ENCODE assay signal across 8 cellular contexts in genomic region chr3:198080521-198081384, GRCh38.
DNase-seq lines count a peak whose midpoint lies in the region; ATAC-seq, FAIRE-seq and TF ChIP-seq lines count a peak whose summit lies in the region.

No MANE protein-coding gene starts in this region.

- in situ Hi-C loops in HepG2 (cut with HindIII; ENCODE audit: extremely low pct_ligation_motif_present, low pct_unique_long_range_greater_than_20kb): no loop called here

- DNase-seq in GDM1 (lab: John Stamatoyannopoulos, UW): peak; percentile 58
- DNase-seq in HEK293T (ENCODE audit: extremely low spot score): peak; percentile 59
- DNase-seq in NCI-H2107 treated with DMSO at 0.1 percent for 48 hours (lab: John Stamatoyannopoulos, UW; ENCODE audit: unreplicated experiment): peak; percentile 15
- peak; percentile 68 to 70 for DNase-seq in activated CD4-positive, alpha-beta T cell treated with anti-CD3 and anti-CD28 coated beads for 4 hours
- peak; percentile 48 for DNase-seq in dedifferentiated amniotic fluid mesenchymal stem cell (ENCODE audit: extremely low spot score)
- DNase-seq in HepG2 (ENCODE audit: low spot score): peak; percentile 18
- DNase-seq in stimulated activated CD4-positive, alpha-beta T cell treated with anti-CD3 and anti-CD28 coated beads, Interleukin-2, amount 100 ng/mL, for 48 hours: peak; percentile 71 to 83

- no peak overlapping the region for H3K9ac ChIP-seq in HepG2 (ENCODE audit: insufficient read depth, low read depth, low read length)

- H3K4me2 ChIP-seq in HepG2 (ENCODE audit: low read depth, low read length): peak overlapping the region; percentile 78

- H3K27me3 ChIP-seq in HepG2 (ENCODE audit: control insufficient read depth in 1 of 2, insufficient read depth in 2 of 2, low read length in 2 of 2): peaks cover 1 to 25% of the 10 kb centered on the region in 2 experiments; a peak in 4 of 5 replicates

- H3K9me3 ChIP-seq in HepG2 (ENCODE audit: low read length): no peaks in the 10 kb centered on the region

- POLR2A ChIA-PET in HEK293T (lab: Yijun Ruan, JAX): interaction anchor here (0.6 to 1.8 kb wide), 4 partner anchors 9 to 131 kb away, joined by 3 to 5 read pairs (median 4); partner anchors contain the start of gene RPL35A
- POLR2A ChIA-PET in HepG2 (lab: Yijun Ruan, JAX): no interaction called here

- no peaks in the 10 kb centered on the region for H3K36me3 ChIP-seq in HepG2 (replicated peaks in 1 of 2; ENCODE audit: control insufficient read depth in 1 of 2, insufficient read depth in 2 of 2, low read length in 2 of 2)

- intact Hi-C loops in HepG2 (cut with micrococcal nuclease; ENCODE audit: unreplicated experiment): no loop called here

- no peak overlapping the region for H3K27ac ChIP-seq in HepG2 (ENCODE audit: extremely low read length, insufficient read depth, low read length)

- no TSS peak for BruUV-seq in HepG2 (replicated peaks; lab: Mats Ljungman, UMichigan)

- no peak for TF ChIP-seq EP300 in HepG2 (IDR thresholded peaks at IDR 0.05; ENCODE audit: low read depth in 2 of 2, low read length in 2 of 2)
- no peak for TF ChIP-seq EP300 in HepG2 (CRISPR knock-in tag; IDR thresholded peaks at IDR 0.05; ENCODE audit: borderline replicate concordance)

- CTCF ChIA-PET in HEK293T (lab: Yijun Ruan, JAX) (interaction anchor here (0.9 to 1.0 kb wide), 2 partner anchors 13 to 146 kb away, joined by 3 to 4 read pairs; no protein-coding TSS in a partner anchor), HepG2 (lab: Yijun Ruan, JAX; ENCODE audit: low intra/inter-chr PET ratio, low total read pairs) (interaction anchor here (1.1 kb wide), 1 partner anchor 175 kb away, joined by 3 read pairs; no protein-coding TSS in a partner anchor)

- H3K79me2 ChIP-seq in HepG2 (ENCODE audit: insufficient read depth, low read length): no peaks in the 10 kb centered on the region

- no peak overlapping the region for H2AFZ ChIP-seq in HepG2 (ENCODE audit: low read length)

- no peaks in the 10 kb centered on the region for H4K20me1 ChIP-seq in HepG2 (ENCODE audit: insufficient read depth, low read length)

- TF ChIP-seq RAD21 in HepG2 (CRISPR knock-in tag; IDR thresholded peaks at IDR 0.05): peak; percentile 81

- TF ChIP-seq CTCF in HepG2 (CRISPR knock-in tag; IDR thresholded peaks at IDR 0.05): peak; percentile 66

- peaks cover 8% of the 10 kb centered on the region; the same call in 1 of the 2 replicates for H3K4me1 ChIP-seq in HepG2 (ENCODE audit: insufficient read depth, low read length)

- H3K4me3 ChIP-seq in HepG2 (replicated peaks in 1 of 3; ENCODE audit: insufficient read depth in 1 of 3, low read depth in 2 of 3, low read length in 3 of 3): peak overlapping the region; percentile 34 to 66 (median 47); a peak in 4 of 6 replicates

- no peak for TF ChIP-seq POLR2A in HepG2 (IDR thresholded peaks at IDR 0.05; ENCODE audit: insufficient read depth in 1 of 2, low read depth in 2 of 2, low read length in 2 of 2)

- FAIRE-seq in HepG2 (lab: Jason Lieb, UNC): no peak

- ATAC-seq in HepG2 (peak; percentile 97), HG03439 (IDR thresholded peaks at IDR 0.05; ENCODE audit: unreplicated experiment) (no peak)

- WGBS in HepG2 (ENCODE audit: low lambda C conversion rate): 1% methylated on average over 12 of the region's 86 CpGs

TF ChIP-seq in HEK293T, 16 proteins besides CTCF, POLR2A, EP300 and RAD21:
- peak; percentile 58 for TF ChIP-seq L3MBTL2 (conservative IDR thresholded peaks at IDR 0.05)
- TF ChIP-seq TARDBP (IDR thresholded peaks at IDR 0.05): no peak

TF ChIP-seq in HepG2, 621 proteins besides CTCF, POLR2A, EP300 and RAD21 (continues in another document):
- no peak for TF ChIP-seq GTF2F1 (IDR thresholded peaks at IDR 0.05; ENCODE audit: low read length)
- TF ChIP-seq TEAD2 (CRISPR knock-in tag; IDR thresholded peaks at IDR 0.05): no peak
- peak; percentile 46; the same call in 1 of the 2 replicates for TF ChIP-seq SALL1 (CRISPR knock-in tag; IDR thresholded peaks at IDR 0.05)
- no peak for TF ChIP-seq ZKSCAN8 (CRISPR knock-in tag; IDR thresholded peaks at IDR 0.05; ENCODE audit: borderline replicate concordance)
- 0 out of 2 replicates have a peak, but pooled peaks have one; percentile 8 for TF ChIP-seq ZNF724P (CRISPR knock-in tag; IDR thresholded peaks at IDR 0.05; ENCODE audit: borderline replicate concordance)
- no peak for TF ChIP-seq SMARCC2 (IDR thresholded peaks at IDR 0.05)
- no peak for TF ChIP-seq SUZ12 (IDR thresholded peaks at IDR 0.05; ENCODE audit: low read depth, low read length)
- TF ChIP-seq FOXK1 (CRISPR knock-in tag; IDR thresholded peaks at IDR 0.05; ENCODE audit: borderline replicate concordance, low read depth): no peak
- 0 out of 2 replicates have a peak, but pooled peaks have one; percentile 14 for TF ChIP-seq MED1 (CRISPR knock-in tag; IDR thresholded peaks at IDR 0.05)
- TF ChIP-seq SP1 (IDR thresholded peaks at IDR 0.05): no peak
- TF ChIP-seq SP1 (CRISPR knock-in tag; IDR thresholded peaks at IDR 0.05): peak; percentile 19; the same call in 1 of the 2 replicates
- TF ChIP-seq BRCA1 (CRISPR knock-in tag; IDR thresholded peaks at IDR 0.05): 0 out of 2 replicates have a peak, but pooled peaks have one; percentile 21
- TF ChIP-seq, protein P1, sequence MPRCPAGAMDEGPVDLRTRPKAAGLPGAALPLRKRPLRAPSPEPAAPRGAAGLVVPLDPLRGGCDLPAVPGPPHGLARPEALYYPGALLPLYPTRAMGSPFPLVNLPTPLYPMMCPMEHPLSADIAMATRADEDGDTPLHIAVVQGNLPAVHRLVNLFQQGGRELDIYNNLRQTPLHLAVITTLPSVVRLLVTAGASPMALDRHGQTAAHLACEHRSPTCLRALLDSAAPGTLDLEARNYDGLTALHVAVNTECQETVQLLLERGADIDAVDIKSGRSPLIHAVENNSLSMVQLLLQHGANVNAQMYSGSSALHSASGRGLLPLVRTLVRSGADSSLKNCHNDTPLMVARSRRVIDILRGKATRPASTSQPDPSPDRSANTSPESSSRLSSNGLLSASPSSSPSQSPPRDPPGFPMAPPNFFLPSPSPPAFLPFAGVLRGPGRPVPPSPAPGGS (CRISPR knock-in tag; IDR thresholded peaks at IDR 0.05): peak; percentile 72; the same call in 1 of the 2 replicates
- 0 out of 2 replicates have a peak, but pooled peaks have one; percentile 32 for TF ChIP-seq ZNF580 (CRISPR knock-in tag; IDR thresholded peaks at IDR 0.05; ENCODE audit: borderline replicate concordance, low read depth)
- TF ChIP-seq ZFP36 (IDR thresholded peaks at IDR 0.05; ENCODE audit: borderline replicate concordance, low read depth, low read length, partially characterized antibody): peak; percentile 67
- TF ChIP-seq PAF1 (CRISPR knock-in tag; IDR thresholded peaks at IDR 0.05): no peak
- no peak for TF ChIP-seq TP53 (CRISPR knock-in tag; conservative IDR thresholded peaks at IDR 0.05)
- TF ChIP-seq ZIK1 (CRISPR knock-in tag; IDR thresholded peaks at IDR 0.05; ENCODE audit: borderline replicate concordance, low read depth): peak; percentile 47; the same call in 1 of the 2 replicates
- TF ChIP-seq TMF1 (CRISPR knock-in tag; IDR thresholded peaks at IDR 0.05; ENCODE audit: low read depth): 0 out of 2 replicates have a peak, but pooled peaks have one; percentile 28
- TF ChIP-seq ZMYM4 (CRISPR knock-in tag; IDR thresholded peaks at IDR 0.05): peak; percentile 29; the same call in 1 of the 2 replicates
- TF ChIP-seq, protein P2, sequence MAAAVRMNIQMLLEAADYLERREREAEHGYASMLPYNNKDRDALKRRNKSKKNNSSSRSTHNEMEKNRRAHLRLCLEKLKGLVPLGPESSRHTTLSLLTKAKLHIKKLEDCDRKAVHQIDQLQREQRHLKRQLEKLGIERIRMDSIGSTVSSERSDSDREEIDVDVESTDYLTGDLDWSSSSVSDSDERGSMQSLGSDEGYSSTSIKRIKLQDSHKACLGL (CRISPR knock-in tag; IDR thresholded peaks at IDR 0.05): peak; percentile 1; the same call in 1 of the 2 replicates
- peak; percentile 84 for TF ChIP-seq HNRNPLL (IDR thresholded peaks at IDR 0.05; ENCODE audit: low read depth, low read length, poor library complexity, severe bottlenecking)
- TF ChIP-seq TFDP1 (CRISPR knock-in tag; IDR thresholded peaks at IDR 0.05; ENCODE audit: borderline replicate concordance): peak; percentile 59; the same call in 1 of the 2 replicates
- peak; percentile 53; the same call in 1 of the 2 replicates for TF ChIP-seq ZNF564 (CRISPR knock-in tag; IDR thresholded peaks at IDR 0.05)
- TF ChIP-seq BHLHE40 (IDR thresholded peaks at IDR 0.05; ENCODE audit: low read length): 0 out of 2 replicates have a peak, but pooled peaks have one; percentile 17
- TF ChIP-seq ZNF768 (CRISPR knock-in tag; IDR thresholded peaks at IDR 0.05): peak; percentile 15; the same call in 1 of the 2 replicates
- TF ChIP-seq BCL6 (CRISPR knock-in tag; IDR thresholded peaks at IDR 0.05): peak; percentile 88

Comparison
In these comparisons a context has a peak if more than half of its experiments do, and no peak if none do; other contexts are left out.
1. DNase-seq: peak in every context shown above with its lines; median percentile 77 in stimulated activated CD4-positive, alpha-beta T cell treated with anti-CD3 and anti-CD28 coated beads, Interleukin-2, amount 100 ng/mL, for 48 hours; 69 in activated CD4-positive, alpha-beta T cell treated with anti-CD3 and anti-CD28 coated beads for 4 hours; 59 in HEK293T; 58 in GDM1; 48 in dedifferentiated amniotic fluid mesenchymal stem cell; 18 in HepG2; 15 in NCI-H2107 treated with DMSO at 0.1 percent for 48 hours.